Comparison of ENCODE assay signal across 26 cellular contexts in the genomic region with DNA sequence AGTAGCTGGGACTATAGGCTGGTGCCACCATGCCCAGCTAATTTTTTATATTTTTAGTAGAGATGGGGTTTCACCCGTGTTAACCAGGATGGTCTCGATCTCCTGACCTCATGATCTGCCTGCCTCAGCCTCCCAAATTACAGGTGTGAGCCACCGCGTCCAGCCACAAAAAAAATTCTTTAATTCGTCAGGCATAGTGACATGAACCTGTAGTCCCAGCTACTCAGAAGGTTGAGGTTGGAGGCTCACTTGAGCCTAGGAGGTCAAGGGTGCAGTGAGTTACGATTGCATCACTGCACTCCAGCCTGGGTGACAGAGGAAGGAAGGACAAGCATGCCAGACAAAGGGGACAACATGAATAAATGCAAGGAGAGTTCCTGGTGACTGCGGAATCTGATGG. TPM values are rescaled to one million over a fixed set of nuclear protein-coding genes. Genes with fewer than 3 reads are reported as not detected.
DNase-seq lines count a peak whose midpoint lies in the region; ATAC-seq, FAIRE-seq and TF ChIP-seq lines count a peak whose summit lies in the region.
"Had no signal": no experiment of that assay in that cellular context is flagged by ENCODE, and none has a peak within 500 bp of the region (broad histone marks: within the 10 kb centered on the region; RNA-seq: fewer than 3 reads in every experiment).

No MANE protein-coding gene starts in this region.

- no peak overlapping the region for H2BK5ac ChIP-seq in IMR-90 (ENCODE audit: low read depth, low read length, poor library complexity, severe bottlenecking)

- peaks cover 4% of the 10 kb centered on the region for H3K4me1 Mint-ChIP-seq in WTC11
- peaks cover 18% of the 10 kb centered on the region for H3K4me1 Mint-ChIP-seq in memory B cell

- H3K4me3 Mint-ChIP-seq in WTC11 (no peak overlapping the region), memory B cell (no peak overlapping the region)
- H3K4me3 Mint-ChIP-seq: activated CD4-positive, alpha-beta memory T cell treated with anti-CD3 and anti-CD28 coated beads for 36 hours; activated naive CD4-positive, alpha-beta T cell treated with anti-CD3 and anti-CD28 coated beads, Interleukin-2, amount 50 U/mL, for 24 hours; CD14-positive monocyte; effector memory CD8-positive, alpha-beta T cell; stimulated activated naive CD8-positive, alpha-beta T cell treated with anti-CD3 and anti-CD28 coated beads, Interleukin-15, Interleukin-2, amounts not matched to agents 100 ng/mL and 50 ng/mL, for 24 hours; T-cell had no signal

- H3K27me3 Mint-ChIP-seq in WTC11 (ENCODE audit: low read depth) (no peaks in the 10 kb centered on the region; the same call in 1 of the 2 replicates), memory B cell (no peaks in the 10 kb centered on the region)
- H3K27me3 Mint-ChIP-seq: activated CD4-positive, alpha-beta memory T cell treated with anti-CD3 and anti-CD28 coated beads for 36 hours; activated naive CD4-positive, alpha-beta T cell treated with anti-CD3 and anti-CD28 coated beads, Interleukin-2, amount 50 U/mL, for 24 hours; effector memory CD8-positive, alpha-beta T cell; stimulated activated naive CD8-positive, alpha-beta T cell treated with anti-CD3 and anti-CD28 coated beads, Interleukin-15, Interleukin-2, amounts not matched to agents 100 ng/mL and 50 ng/mL, for 24 hours; T-cell had no signal

- FAIRE-seq in urothelium cell line (lab: Jason Lieb, UNC) = no peak
- FAIRE-seq: D721Med, GM18507, kidney had no signal

- H2AK9ac ChIP-seq in IMR-90 (replicated peaks; ENCODE audit: low read depth, low read length, poor library complexity) = no peak overlapping the region

- H4K20me1 ChIP-seq in IMR-90 (ENCODE audit: insufficient read depth, low read length) = 0 out of 2 replicates have a peak, but pooled peaks cover 3% of the 10 kb centered on the region

- BruUV-seq in IMR-90 (replicated peaks; lab: Mats Ljungman, UMichigan) = no TSS peak

- H3K79me1 ChIP-seq in IMR-90 (ENCODE audit: low read depth in 1 of 2, low read length in 2 of 2) = peaks cover 0 to 8% of the 10 kb centered on the region in 2 experiments; a peak in 2 of 4 replicates

- CTCF ChIA-PET in IMR-90 (lab: Yijun Ruan, JAX) = no interaction called here
- CTCF ChIA-PET in WTC11 (lab: Charles Lee) = no interaction called here

- H4K8ac ChIP-seq in IMR-90 (ENCODE audit: low read depth in 2 of 2, low read length in 2 of 2) = no peak overlapping the region

- no peak overlapping the region for H4K91ac ChIP-seq in IMR-90 (ENCODE audit: insufficient read depth, low read depth, low read length)

- H3K36me3 Mint-ChIP-seq in WTC11 (no peaks in the 10 kb centered on the region), memory B cell (peaks cover 4% of the 10 kb centered on the region)

- H3K27ac Mint-ChIP-seq in WTC11 = no peak overlapping the region
- peak overlapping the region; percentile 37 for H3K27ac Mint-ChIP-seq in memory B cell
- H3K27ac Mint-ChIP-seq: activated CD4-positive, alpha-beta memory T cell treated with anti-CD3 and anti-CD28 coated beads for 36 hours; activated T-helper 2 cell treated with anti-CD3 and anti-CD28 coated beads, Interferon-gamma antibody, Interleukin-2, Interleukin-4, amounts not matched to agents 10 μg/mL and 5 μg/mL and 100 μg/mL, durations not matched to agents 14 hours and 24 hours and 36 hours; stimulated activated naive CD8-positive, alpha-beta T cell treated with anti-CD3 and anti-CD28 coated beads, Interleukin-15, Interleukin-2, amounts not matched to agents 100 ng/mL and 50 ng/mL, for 24 hours; T-cell had no signal

- no peaks in the 10 kb centered on the region for H3K27me3 ChIP-seq in IMR-90 (ENCODE audit: control insufficient read depth, insufficient read depth, low read length)
- H3K27me3 ChIP-seq: cardiac muscle cell, Peyer's patch, transverse colon had no signal

- H2AFZ ChIP-seq in IMR-90 (replicated peaks; ENCODE audit: low read length, poor library complexity) = no peak overlapping the region

- no peak overlapping the region for H3K4me2 ChIP-seq in IMR-90 (ENCODE audit: low read depth, low read length)

- H3K9ac ChIP-seq in IMR-90 (ENCODE audit: low read depth, low read length) = no peak overlapping the region

- ATAC-seq in IMR-90 (ENCODE audit: low read depth) = no peak
- ATAC-seq in WTC11 = no peak
- ATAC-seq in memory B cell (ENCODE audit: low read depth) = no peak
- ATAC-seq: effector memory CD8-positive, alpha-beta T cell; T-cell had no signal

- DNase-seq in IMR-90 (no peak), WTC11 (ENCODE audit: low spot score) (no peak), memory B cell (ENCODE audit: low spot score in 2 of 2) (no peak), NCI-H1105 treated with DMSO at 0.1 percent for 48 hours (lab: John Stamatoyannopoulos, UW) (no peak), urothelium cell line (ENCODE audit: low spot score) (no peak)
- no peak for DNase-seq in activated CD4-positive, alpha-beta T cell treated with anti-CD3 and anti-CD28 coated beads, Interleukin-2, amount 50 U/mL, for 48 hours
- DNase-seq: activated CD4-positive, alpha-beta memory T cell treated with anti-CD3 and anti-CD28 coated beads for 36 hours; cortex of kidney; effector memory CD8-positive, alpha-beta T cell; erythroblast; HCEC 1CT; KG1; kidney; NCI-H1694 treated with DMSO at 0.1 percent for 48 hours; NCI-H526 treated with DMSO at 0.1 percent for 48 hours; Peyer's patch; T-cell; transverse colon had no signal

- no peak for TF ChIP-seq RAD21 in IMR-90 (IDR thresholded peaks at IDR 0.05; ENCODE audit: low read length)

- H3K4me1 ChIP-seq in IMR-90 (ENCODE audit: control insufficient read depth, insufficient read depth, low read length) = peaks cover 6% of the 10 kb centered on the region
- H3K4me1 ChIP-seq: Peyer's patch had no signal

- no peak overlapping the region for H3K56ac ChIP-seq in IMR-90 (ENCODE audit: extremely low read depth, insufficient read depth, low read length)

- peaks cover 15% of the 10 kb centered on the region for H3K9me1 ChIP-seq in IMR-90 (ENCODE audit: insufficient read depth, low read length)

- H2AK5ac ChIP-seq in IMR-90 (ENCODE audit: low read depth, low read length) = no peak overlapping the region

- no peak for TF ChIP-seq POLR2A in IMR-90 (IDR thresholded peaks at IDR 0.05; ENCODE audit: low read depth, low read length)

- no peak overlapping the region for H2BK15ac ChIP-seq in IMR-90 (ENCODE audit: low read depth, low read length)

- intact Hi-C loops in IMR-90 (cut with micrococcal nuclease) = loop anchor here (5.0 kb wide), 2 partner anchors 99 to 314 kb away; no protein-coding TSS in a partner anchor

- POLR2A ChIA-PET in IMR-90 (lab: Charles Lee; ENCODE audit: unreplicated experiment) (no interaction called here), WTC11 (lab: Charles Lee) (no interaction called here)

- no peak for TF ChIP-seq CTCF in IMR-90 (conservative IDR thresholded peaks at IDR 0.05; ENCODE audit: low read depth, low read length)
- no peak for TF ChIP-seq CTCF in WTC11 (IDR thresholded peaks at IDR 0.05)

- H3K4me3 ChIP-seq in IMR-90 (ENCODE audit: insufficient read depth, low read depth, low read length) = no peak overlapping the region
- H3K4me3 ChIP-seq: cardiac muscle cell, Peyer's patch, transverse colon had no signal

- no peak overlapping the region for H3K4ac ChIP-seq in IMR-90 (ENCODE audit: low read depth, low read length)

- no peak overlapping the region for H3K14ac ChIP-seq in IMR-90 (replicated peaks; ENCODE audit: low read depth, low read length)

- in situ Hi-C loops in IMR-90 (cut with MboI; ENCODE audit: low sequenced_read_pairs) = no loop called here

- H3K9me3 ChIP-seq in IMR-90 (ENCODE audit: control insufficient read depth, insufficient read depth, low read length) = no peaks in the 10 kb centered on the region
- H3K9me3 ChIP-seq: Peyer's patch, transverse colon had no signal

- H3K9me3 Mint-ChIP-seq in WTC11 (no peaks in the 10 kb centered on the region), memory B cell (no peaks in the 10 kb centered on the region)
- H3K9me3 Mint-ChIP-seq: activated CD4-positive, alpha-beta memory T cell treated with anti-CD3 and anti-CD28 coated beads for 36 hours; activated naive CD4-positive, alpha-beta T cell treated with anti-CD3 and anti-CD28 coated beads, Interleukin-2, amount 50 U/mL, for 24 hours; activated T-helper 2 cell treated with anti-CD3 and anti-CD28 coated beads, Interferon-gamma antibody, Interleukin-2, Interleukin-4, amounts not matched to agents 10 μg/mL and 5 μg/mL and 100 μg/mL, durations not matched to agents 14 hours and 24 hours and 36 hours; CD14-positive monocyte; effector memory CD8-positive, alpha-beta T cell; stimulated activated naive CD8-positive, alpha-beta T cell treated with anti-CD3 and anti-CD28 coated beads, Interleukin-15, Interleukin-2, amounts not matched to agents 100 ng/mL and 50 ng/mL, for 24 hours; T-cell had no signal

- dilution Hi-C loops in IMR-90 (cut with HindIII; ENCODE audit: low sequenced_read_pairs, unreplicated experiment) = no loop called here

- no peak overlapping the region for H2BK120ac ChIP-seq in IMR-90 (ENCODE audit: low read depth, low read length)

- H3K23ac ChIP-seq in IMR-90 (ENCODE audit: low read depth, low read length) = no peak overlapping the region

- H3K27ac ChIP-seq in IMR-90 (ENCODE audit: insufficient read depth, low read length) (no peak overlapping the region), temporal lobe (ENCODE audit: low read depth, low read length) (peak overlapping the region; percentile 38)
- H3K27ac ChIP-seq: cardiac muscle cell, Peyer's patch, transverse colon had no signal

- no peak overlapping the region for H3K18ac ChIP-seq in IMR-90 (ENCODE audit: low read depth, low read length)

- WGBS in IMR-90 (ENCODE audit: extremely low coverage in 2 of 2, insufficient read length in 1 of 2), 2 experiments = 93% methylated on average over 3 of the region's 7 CpGs; no CpG with 5 or more reads in 1 of the 2 experiments

- H4K5ac ChIP-seq in IMR-90 (ENCODE audit: low read depth, low read length) = no peak overlapping the region

- H2BK20ac ChIP-seq in IMR-90 (ENCODE audit: low read depth, low read length) = no peak overlapping the region

- no peaks in the 10 kb centered on the region for H3K36me3 ChIP-seq in IMR-90 (ENCODE audit: control insufficient read depth, insufficient read depth, low read length)
- H3K36me3 ChIP-seq: cardiac muscle cell, Peyer's patch, transverse colon had no signal

TF ChIP-seq in IMR-90, 13 proteins besides CTCF, POLR2A, EP300 and RAD21:
- TF ChIP-seq MAFK (IDR thresholded peaks at IDR 0.05; ENCODE audit: low read depth, low read length) (no peak), CEBPB (IDR thresholded peaks at IDR 0.05; ENCODE audit: low read depth, low read length) (0 out of 2 replicates have a peak, but pooled peaks have one; percentile 22)

RNA-seq across cellular contexts. Expression of a gene that starts 19.5 kb away (rescaled TPM):
- 29.9 and 33.3 TPM in 2 replicates for total RNA-seq in IMR-90 (2012; rRNA removed)
- 35.2 and 37.1 TPM in 2 replicates for polyA plus RNA-seq in IMR-90 (2012; rRNA removed)
- 14.9 and 24.1 TPM in 2 replicates for polyA plus RNA-seq in IMR-90 (2012; cell fraction: cytosol; rRNA removed)
- 156 and 211 TPM in 2 replicates for polyA plus RNA-seq in IMR-90 (2012; cell fraction: nucleus; rRNA removed; ENCODE audit: low replicate concordance)
- total RNA-seq in WTC11 (2021) = 20.7 to 22.7 TPM (median 21.3 TPM) in 3 replicates
- 63.2 TPM for total RNA-seq in temporal lobe
